In genomic region chr11:78351979-78352731, GRCh38 we compare ENCODE assay signal across 11 cellular contexts.
DNase-seq lines count a peak whose midpoint lies in the region; TF ChIP-seq lines count a peak whose summit lies in the region.
"Had no signal": no experiment of that assay in that cellular context is flagged by ENCODE, and none has a peak within 500 bp of the region (broad histone marks: within the 10 kb centered on the region; RNA-seq: fewer than 3 reads in every experiment).

No MANE protein-coding gene starts in this region.

- H3K4me1 ChIP-seq in BLaER1 (peaks cover 79% of the 10 kb centered on the region), esophagus muscularis mucosa (peaks cover 36 to 63% (median 53%) of the 10 kb centered on the region in 4 donors), tibial artery (peaks cover 0 to 84% (median 41%) of the 10 kb centered on the region in 4 donors), esophagus squamous epithelium (peaks cover 25 to 82% (median 35%) of the 10 kb centered on the region in 3 donors)

- DNase-seq in NCI-H146 treated with DMSO at 0.1 percent for 48 hours (lab: John Stamatoyannopoulos, UW; ENCODE audit: unreplicated experiment) (peak; percentile 10), esophagus muscularis mucosa (ENCODE audit: extremely low spot score) (no peak), retinal pigment epithelial cell (ENCODE audit: low read depth) (peak; percentile 91), tibial artery (no peak), NCI-H2171 treated with DMSO at 0.1 percent for 48 hours (lab: John Stamatoyannopoulos, UW) (no peak), esophagus squamous epithelium (lab: John Stamatoyannopoulos, UW) (no peak)
- DNase-seq in stimulated activated CD8-positive, alpha-beta memory T cell treated with anti-CD3 and anti-CD28 coated beads, Interleukin-4, amount 100 ng/mL, for 48 hours: no peak
- DNase-seq: nephron progenitor cell, T-helper 17 cell had no signal

- peak overlapping the region; percentile 89 for H3K4me2 ChIP-seq in BLaER1

- H4K20me1 ChIP-seq in BLaER1: peaks cover 98% of the 10 kb centered on the region

- no peak for TF ChIP-seq CTCF in esophagus muscularis mucosa (IDR thresholded peaks at IDR 0.05)
- TF ChIP-seq CTCF in retinal pigment epithelial cell (conservative IDR thresholded peaks at IDR 0.05; ENCODE audit: low read depth, low read length): no peak
- no peak for TF ChIP-seq CTCF in tibial artery (IDR thresholded peaks at IDR 0.05)
- no peak for TF ChIP-seq CTCF in esophagus squamous epithelium (IDR thresholded peaks at IDR 0.05)

- peak overlapping the region; percentile 90 for H3K27ac ChIP-seq in BLaER1
- H3K27ac ChIP-seq in esophagus muscularis mucosa (replicated peaks in 1 of 4): peak overlapping the region; percentile 63 to 76 (median 72)
- H3K27ac ChIP-seq in tibial artery: peak overlapping the region in 1 of 2 donors; percentile 36
- peak overlapping the region in 1 of 4 donors; percentile 68 for H3K27ac ChIP-seq in esophagus squamous epithelium
- H3K27ac ChIP-seq: C4-2B had no signal

- H3K27me3 ChIP-seq in BLaER1 (no peaks in the 10 kb centered on the region), esophagus muscularis mucosa (no peaks in the 10 kb centered on the region), tibial artery (no peaks in the 10 kb centered on the region), esophagus squamous epithelium (no peaks in the 10 kb centered on the region)

- 85% methylated on average over 14 of the region's 14 CpGs for WGBS in esophagus muscularis mucosa
- 88 to 95% methylated on average over 13 to 14 of the region's 14 CpGs for WGBS in esophagus squamous epithelium, 2 donors

- 0 out of 2 replicates have a peak overlapping the region, but pooled peaks have one; percentile 79 for H3K9ac ChIP-seq in BLaER1

- intact Hi-C loops in esophagus muscularis mucosa (cut with DNase I) (no loop called here), tibial artery (cut with DNase I; ENCODE audit: low total_unique reads) (no loop called here), esophagus squamous epithelium (cut with DNase I) (no loop called here)

- no peaks in the 10 kb centered on the region; the same call in 1 of the 2 replicates for H3K36me3 ChIP-seq in BLaER1
- no peaks in the 10 kb centered on the region for H3K36me3 ChIP-seq in esophagus muscularis mucosa
- H3K36me3 ChIP-seq in tibial artery: no peaks in the 10 kb centered on the region
- H3K36me3 ChIP-seq in esophagus squamous epithelium: no peaks in the 10 kb centered on the region

- H3K4me3 ChIP-seq in BLaER1 (no peak overlapping the region), esophagus muscularis mucosa (no peak overlapping the region), retinal pigment epithelial cell (ENCODE audit: low read length) (no peak overlapping the region), tibial artery (no peak overlapping the region), esophagus squamous epithelium (no peak overlapping the region)

- no peak for TF ChIP-seq EP300 in esophagus muscularis mucosa (IDR thresholded peaks at IDR 0.05)

- no peak for TF ChIP-seq POLR2A in esophagus muscularis mucosa (IDR thresholded peaks at IDR 0.05; ENCODE audit: low read depth)
- no peak for TF ChIP-seq POLR2A in esophagus squamous epithelium (IDR thresholded peaks at IDR 0.05)

- peaks cover 4% of the 10 kb centered on the region for H3K9me3 ChIP-seq in BLaER1
- no peaks in the 10 kb centered on the region for H3K9me3 ChIP-seq in esophagus muscularis mucosa
- no peaks in the 10 kb centered on the region for H3K9me3 ChIP-seq in tibial artery
- no peaks in the 10 kb centered on the region for H3K9me3 ChIP-seq in esophagus squamous epithelium

Comparison
In these comparisons a context has a peak if more than half of its experiments do, and no peak if none do; other contexts are left out.
1. DNase-seq: peak in NCI-H146 treated with DMSO at 0.1 percent for 48 hours (single experiment) and retinal pigment epithelial cell (single experiment); none in esophagus muscularis mucosa (single experiment), tibial artery (0 of 2), NCI-H2171 treated with DMSO at 0.1 percent for 48 hours (single experiment), stimulated activated CD8-positive, alpha-beta memory T cell treated with anti-CD3 and anti-CD28 coated beads, Interleukin-4, amount 100 ng/mL, for 48 hours (single experiment) and esophagus squamous epithelium (single experiment).